ENCODE assay signal across 7 cellular contexts in genomic region chr18:10663750-10664149, GRCh38.
"Had no signal": no experiment of that assay in that cellular context is flagged by ENCODE, and none has a peak within 500 bp of the region (broad histone marks: within the 10 kb centered on the region; RNA-seq: fewer than 3 reads in every experiment).

No MANE protein-coding gene starts in this region.

- H3K36me3 Mint-ChIP-seq: IgD-negative memory B cell had no signal

- H3K9me3 Mint-ChIP-seq: IgD-negative memory B cell had no signal

- H3K4me3 Mint-ChIP-seq: IgD-negative memory B cell had no signal

- H3K27ac ChIP-seq: HL-60 had no signal

- H3K4me1 Mint-ChIP-seq: IgD-negative memory B cell had no signal

- H3K4me3 ChIP-seq: K562 had no signal

- FAIRE-seq: HepG2, HTR-8/SVneo, K562 had no signal

- H3K27ac Mint-ChIP-seq: IgD-negative memory B cell had no signal

- DNase-seq: IMR-90, KBM-7 had no signal
